In the genomic region with DNA sequence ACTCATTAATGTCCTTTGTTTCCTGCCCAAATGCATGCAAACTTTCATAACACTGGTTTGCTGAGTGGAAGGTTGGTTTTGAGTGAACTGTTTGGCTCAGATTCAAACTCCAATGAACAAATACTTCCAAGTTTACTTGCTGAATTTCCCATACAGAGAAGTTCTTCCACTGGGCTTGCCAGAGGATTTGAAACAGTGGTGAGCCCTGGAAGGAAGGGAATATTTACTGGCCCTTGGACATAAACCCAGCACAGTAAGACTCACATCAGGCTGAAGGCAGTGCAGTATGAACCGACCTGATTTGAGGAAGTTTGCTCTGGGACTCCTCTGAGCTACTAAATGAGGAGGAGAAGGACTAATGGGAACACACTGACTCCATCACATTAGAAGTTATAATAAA, we compare ENCODE assay signal across 10 cellular contexts. TPM values are rescaled to one million over a fixed set of nuclear protein-coding genes. Genes with fewer than 3 reads are reported as not detected.
DNase-seq lines count a peak whose midpoint lies in the region; ATAC-seq, FAIRE-seq and TF ChIP-seq lines count a peak whose summit lies in the region.
"Had no signal": no experiment of that assay in that cellular context is flagged by ENCODE, and none has a peak within 500 bp of the region (broad histone marks: within the 10 kb centered on the region; RNA-seq: fewer than 3 reads in every experiment).

No MANE protein-coding gene starts in this region.

- H3K4me3 ChIP-seq in GM23248 (peak overlapping the region; percentile 76), HepG2 (replicated peaks in 1 of 3; ENCODE audit: insufficient read depth in 1 of 3, low read depth in 2 of 3, low read length in 3 of 3) (no peak overlapping the region), smooth muscle cell (no peak overlapping the region)

- DNase-seq in GM23248: peak; percentile 84
- peak; percentile 21 for DNase-seq in cerebellar cortex (ENCODE audit: low spot score)
- no peak for DNase-seq in HepG2 (ENCODE audit: low spot score)
- DNase-seq in smooth muscle cell (lab: John Stamatoyannopoulos, UW; ENCODE audit: unreplicated experiment): no peak
- DNase-seq in nephron progenitor cell: no peak
- DNase-seq in activated CD4-positive, CD25-positive, alpha-beta regulatory T cell treated with anti-CD3 and anti-CD28 coated beads, Interleukin-2, amount 50 U/mL, for 72 hours: no peak
- DNase-seq in NCI-H2081 treated with DMSO at 0.1 percent for 48 hours (lab: John Stamatoyannopoulos, UW): no peak
- DNase-seq: NCI-H1417 treated with DMSO at 0.1 percent for 48 hours had no signal

- in situ Hi-C loops in GM23248 (cut with MboI) (no loop called here), HepG2 (cut with HindIII; ENCODE audit: extremely low pct_ligation_motif_present, low pct_unique_long_range_greater_than_20kb) (no loop called here)

- no peak overlapping the region for H3K4me3 Mint-ChIP-seq in nephron progenitor cell

- 0 to 5% methylated on average over 1 of the region's 1 CpG for WGBS in GM23248 (ENCODE audit: low coverage in 1 of 2, low lambda C conversion rate in 2 of 2, missing lambda C conversion rate in 2 of 2), 2 experiments
- WGBS in HepG2 (ENCODE audit: low lambda C conversion rate): 29% methylated on average over 1 of the region's 1 CpG
- WGBS in smooth muscle cell (ENCODE audit: low lambda C conversion rate): 64% methylated on average over 1 of the region's 1 CpG

- H3K4me1 Mint-ChIP-seq in nephron progenitor cell: peaks cover 72% of the 10 kb centered on the region

- H3K4me1 ChIP-seq in GM23248 (ENCODE audit: insufficient read depth): peaks cover 51% of the 10 kb centered on the region
- H3K4me1 ChIP-seq in HepG2 (ENCODE audit: insufficient read depth, low read length): peaks cover 74% of the 10 kb centered on the region
- H3K4me1 ChIP-seq in smooth muscle cell (ENCODE audit: low read depth): peaks cover 27% of the 10 kb centered on the region

- no peaks in the 10 kb centered on the region for H3K27me3 ChIP-seq in GM23248 (replicated peaks; ENCODE audit: insufficient read depth)
- H3K27me3 ChIP-seq in HepG2 (ENCODE audit: control insufficient read depth in 1 of 2, insufficient read depth in 2 of 2, low read length in 2 of 2): no peaks in the 10 kb centered on the region; a peak in 1 of 5 replicates
- H3K27me3 ChIP-seq in smooth muscle cell (ENCODE audit: low read depth): no peaks in the 10 kb centered on the region

- TF ChIP-seq RAD21 in HepG2 (CRISPR knock-in tag; IDR thresholded peaks at IDR 0.05): no peak

- CTCF ChIA-PET in HepG2 (lab: Yijun Ruan, JAX; ENCODE audit: low intra/inter-chr PET ratio, low total read pairs): no interaction called here

- H3K9me3 ChIP-seq in GM23248 (ENCODE audit: low read depth): no peaks in the 10 kb centered on the region
- H3K9me3 ChIP-seq in HepG2 (ENCODE audit: low read length): no peaks in the 10 kb centered on the region
- H3K9me3 ChIP-seq in smooth muscle cell (replicated peaks; ENCODE audit: low read depth): no peaks in the 10 kb centered on the region

- H3K9me2 ChIP-seq in GM23248 (ENCODE audit: insufficient read depth): no peaks in the 10 kb centered on the region

- no peaks in the 10 kb centered on the region for H3K36me3 Mint-ChIP-seq in nephron progenitor cell (ENCODE audit: low read depth)

- peaks cover 5% of the 10 kb centered on the region for H3K27me3 Mint-ChIP-seq in nephron progenitor cell (ENCODE audit: low read depth, poor library complexity)

- H3K79me2 ChIP-seq in GM23248 (ENCODE audit: insufficient read depth) (peaks cover 66% of the 10 kb centered on the region), HepG2 (ENCODE audit: insufficient read depth, low read length) (no peaks in the 10 kb centered on the region), smooth muscle cell (ENCODE audit: low read depth) (peaks cover 19% of the 10 kb centered on the region)

- no peak for FAIRE-seq in HepG2 (lab: Jason Lieb, UNC)
- FAIRE-seq: colon had no signal

- no peaks in the 10 kb centered on the region for H3K9me3 Mint-ChIP-seq in nephron progenitor cell

- no TSS peak for BruUV-seq in HepG2 (replicated peaks; lab: Mats Ljungman, UMichigan)

- POLR2A ChIA-PET in HepG2 (lab: Yijun Ruan, JAX): no interaction called here

- peaks cover 56% of the 10 kb centered on the region for H3F3A ChIP-seq in GM23248 (ENCODE audit: insufficient read depth)
- peaks cover 17% of the 10 kb centered on the region for H3F3A ChIP-seq in smooth muscle cell (ENCODE audit: low read depth)

- no peak for TF ChIP-seq CTCF in HepG2 (CRISPR knock-in tag; IDR thresholded peaks at IDR 0.05)
- no peak for TF ChIP-seq CTCF in smooth muscle cell (IDR thresholded peaks at IDR 0.05; ENCODE audit: borderline replicate concordance, insufficient read depth, poor library complexity, severe bottlenecking)
- TF ChIP-seq CTCF in nephron progenitor cell (IDR thresholded peaks at IDR 0.05): no peak

- H3K27ac ChIP-seq in GM23248: peak overlapping the region; percentile 97
- peak overlapping the region; percentile 24 for H3K27ac ChIP-seq in HepG2 (ENCODE audit: extremely low read length, insufficient read depth, low read length)
- peak overlapping the region; percentile 95 for H3K27ac ChIP-seq in smooth muscle cell (ENCODE audit: low read depth)

- H3K4me2 ChIP-seq in GM23248 (ENCODE audit: unreplicated experiment): peak overlapping the region; percentile 100
- H3K4me2 ChIP-seq in HepG2 (ENCODE audit: low read depth, low read length): no peak overlapping the region
- peak overlapping the region; percentile 85 for H3K4me2 ChIP-seq in smooth muscle cell

- TF ChIP-seq POLR2A in HepG2 (IDR thresholded peaks at IDR 0.05; ENCODE audit: insufficient read depth in 1 of 2, low read depth in 2 of 2, low read length in 2 of 2): no peak

- H3K36me3 ChIP-seq in GM23248 (ENCODE audit: low read depth) (no peaks in the 10 kb centered on the region), HepG2 (replicated peaks in 1 of 2; ENCODE audit: control insufficient read depth in 1 of 2, insufficient read depth in 2 of 2, low read length in 2 of 2) (no peaks in the 10 kb centered on the region), smooth muscle cell (ENCODE audit: low read depth) (no peaks in the 10 kb centered on the region)

- intact Hi-C loops in HepG2 (cut with micrococcal nuclease; ENCODE audit: unreplicated experiment): no loop called here

- H4K20me1 ChIP-seq in GM23248 (ENCODE audit: insufficient read depth) (no peaks in the 10 kb centered on the region), HepG2 (ENCODE audit: insufficient read depth, low read length) (no peaks in the 10 kb centered on the region), smooth muscle cell (ENCODE audit: low read depth) (peaks cover 6% of the 10 kb centered on the region)

- peak overlapping the region; percentile 8; the same call in 1 of the 2 replicates for H2AFZ ChIP-seq in GM23248
- H2AFZ ChIP-seq in HepG2 (ENCODE audit: low read length): no peak overlapping the region
- no peak overlapping the region for H2AFZ ChIP-seq in smooth muscle cell (ENCODE audit: low read depth)

- ATAC-seq in HepG2 (no peak), HG03571 (IDR thresholded peaks at IDR 0.05; ENCODE audit: unreplicated experiment) (no peak)

- no peak overlapping the region for H3K27ac Mint-ChIP-seq in nephron progenitor cell

- H3K9ac ChIP-seq in GM23248 (peak overlapping the region; percentile 95), HepG2 (ENCODE audit: insufficient read depth, low read depth, low read length) (no peak overlapping the region), smooth muscle cell (ENCODE audit: low read depth) (no peak overlapping the region)

- no peak for TF ChIP-seq EP300 in HepG2 (IDR thresholded peaks at IDR 0.05; ENCODE audit: low read depth in 2 of 2, low read length in 2 of 2)
- TF ChIP-seq EP300 in HepG2 (CRISPR knock-in tag; IDR thresholded peaks at IDR 0.05; ENCODE audit: borderline replicate concordance): no peak

TF ChIP-seq in HepG2, 621 proteins besides CTCF, POLR2A, EP300 and RAD21 (continues in another document):
- TF ChIP-seq KDM3A (CRISPR knock-in tag; IDR thresholded peaks at IDR 0.05; ENCODE audit: low read depth): no peak
- TF ChIP-seq, protein P1, sequence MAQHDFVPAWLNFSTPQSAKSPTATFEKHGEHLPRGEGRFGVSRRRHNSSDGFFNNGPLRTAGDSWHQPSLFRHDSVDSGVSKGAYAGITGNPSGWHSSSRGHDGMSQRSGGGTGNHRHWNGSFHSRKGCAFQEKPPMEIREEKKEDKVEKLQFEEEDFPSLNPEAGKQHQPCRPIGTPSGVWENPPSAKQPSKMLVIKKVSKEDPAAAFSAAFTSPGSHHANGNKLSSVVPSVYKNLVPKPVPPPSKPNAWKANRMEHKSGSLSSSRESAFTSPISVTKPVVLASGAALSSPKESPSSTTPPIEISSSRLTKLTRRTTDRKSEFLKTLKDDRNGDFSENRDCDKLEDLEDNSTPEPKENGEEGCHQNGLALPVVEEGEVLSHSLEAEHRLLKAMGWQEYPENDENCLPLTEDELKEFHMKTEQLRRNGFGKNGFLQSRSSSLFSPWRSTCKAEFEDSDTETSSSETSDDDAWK (CRISPR knock-in tag; IDR thresholded peaks at IDR 0.05): no peak

RNA-seq across cellular contexts. Expression of a gene that starts 3.8 kb away (rescaled TPM):
- 28.7 and 40.2 TPM in 2 replicates for total RNA-seq in GM23248 (2014; rRNA removed; shearing (Covaris generic))
- polyA plus RNA-seq in GM23248 (2016; fragmentation: Nextera tagmentation; extraction: Ambion mirVana) (38.7 and 40.7 TPM in 2 replicates), HepG2 (2011; rRNA removed) (6.7 and 9.0 TPM in 2 replicates), smooth muscle cell (10.2 and 17.1 TPM in 2 replicates)
- total RNA-seq in HepG2 (2016; rRNA removed; fragmentation: Illumina TruSeq; extraction: Trizol) (7.2 and 8.1 TPM in 2 replicates), smooth muscle cell (13.1 and 21.2 TPM in 2 replicates)
- 3.0 and 3.4 TPM in 2 replicates for total RNA-seq in HepG2 (2016; cell fraction: cytosol; rRNA removed; fragmentation: Illumina TruSeq; extraction: Trizol; ENCODE audit: low read depth)
- 6.7 and 7.7 TPM in 2 replicates for total RNA-seq in HepG2 (2016; cell fraction: insoluble cytoplasmic fraction; rRNA removed; fragmentation: Illumina TruSeq; extraction: Trizol)
- 8.2 and 8.7 TPM in 2 replicates for total RNA-seq in HepG2 (2016; cell fraction: membrane; rRNA removed; fragmentation: Illumina TruSeq; extraction: Trizol)
- 4.9 and 7.7 TPM in 2 replicates for total RNA-seq in HepG2 (2016; cell fraction: nucleus; rRNA removed; fragmentation: Illumina TruSeq; extraction: Trizol)
- 6.2 and 8.5 TPM in 2 replicates for polyA plus RNA-seq in HepG2 (2011; cell fraction: cytosol; rRNA removed)
- 3.9 and 4.2 TPM in 2 replicates for polyA plus RNA-seq in HepG2 (2011; cell fraction: nucleus; rRNA removed)
- polyA plus RNA-seq in HepG2 (2012): 7.5 and 14.6 TPM in 2 replicates
- 2.9 and 3.1 TPM in 2 replicates for polyA plus RNA-seq in HepG2 (2016; cell fraction: cytosol; fragmentation: Illumina TruSeq; extraction: Trizol; ENCODE audit: low read depth)
- 7.0 and 10.0 TPM in 2 replicates for polyA plus RNA-seq in HepG2 (2016; cell fraction: insoluble cytoplasmic fraction; fragmentation: Illumina TruSeq; extraction: Trizol; ENCODE audit: low read depth)
- polyA plus RNA-seq in HepG2 (2016; cell fraction: membrane; fragmentation: Illumina TruSeq; extraction: Trizol; ENCODE audit: low read depth): 5.9 and 7.5 TPM in 2 replicates
- 4.2 and 6.1 TPM in 2 replicates for polyA plus RNA-seq in HepG2 (2016; cell fraction: nucleus; fragmentation: Illumina TruSeq; extraction: Trizol; ENCODE audit: insufficient read depth, low read depth)
- 22.7 and 33.3 TPM in 2 replicates for polyA minus RNA-seq in HepG2 (2011; rRNA and poly(A)+ RNA removed; ENCODE audit: low replicate concordance)
- 5.7 and 6.9 TPM in 2 replicates for polyA minus RNA-seq in HepG2 (2011; cell fraction: cytosol; rRNA and poly(A)+ RNA removed)
- polyA minus RNA-seq in HepG2 (2011; cell fraction: nucleus; rRNA and poly(A)+ RNA removed): 5.8 TPM in 2 replicates

Comparison
In these comparisons a context has a peak if more than half of its experiments do, and no peak if none do; other contexts are left out.
1. DNase-seq: peak in GM23248 (single experiment) and cerebellar cortex (single experiment); none in HepG2 (single experiment), smooth muscle cell (single experiment), nephron progenitor cell (single experiment), activated CD4-positive, CD25-positive, alpha-beta regulatory T cell treated with anti-CD3 and anti-CD28 coated beads, Interleukin-2, amount 50 U/mL, for 72 hours (single experiment) and NCI-H2081 treated with DMSO at 0.1 percent for 48 hours (single experiment).
2. H3K27ac ChIP-seq: peak in every context shown above with its lines; median percentile 97 in GM23248; 95 in smooth muscle cell; 24 in HepG2.